9 cellular contexts compared by ENCODE assay signal in genomic region chr11:34890812-34891211, GRCh38. TPM values are rescaled to one million over a fixed set of nuclear protein-coding genes. Genes with fewer than 3 reads are reported as not detected.
DNase-seq lines count a peak whose midpoint lies in the region; ATAC-seq and TF ChIP-seq lines count a peak whose summit lies in the region.
"Had no signal": no experiment of that assay in that cellular context is flagged by ENCODE, and none has a peak within 500 bp of the region (broad histone marks: within the 10 kb centered on the region; RNA-seq: fewer than 3 reads in every experiment).

No MANE protein-coding gene starts in this region.

- H3K27ac Mint-ChIP-seq in natural killer cell = no peak overlapping the region
- no peak overlapping the region for H3K27ac Mint-ChIP-seq in natural killer cell treated with Interleukin-12 subunit alpha and Interleukin-12 subunit beta and Interleukin-15 and Interleukin-18, amount 100 ng/mL, for 72 hours
- H3K27ac Mint-ChIP-seq in T-helper 2 cell treated with Interferon-gamma antibody and Interleukin-4, amounts not matched to agents 5 μg/mL and 100 μg/mL, for 36 hours = no peak overlapping the region
- H3K27ac Mint-ChIP-seq: activated naive CD8-positive, alpha-beta T cell had no signal

- peaks cover 4% of the 10 kb centered on the region for H3K36me3 ChIP-seq in neural cell (ENCODE audit: insufficient read depth, low read length)

- TF ChIP-seq RAD21 in neural cell (conservative IDR thresholded peaks at IDR 0.05) = peak; percentile 75

- H3K4me3 ChIP-seq in neural cell (ENCODE audit: low read length) = no peak overlapping the region

- no peaks in the 10 kb centered on the region for H3K36me3 Mint-ChIP-seq in natural killer cell
- H3K36me3 Mint-ChIP-seq in natural killer cell treated with Interleukin-12 subunit alpha and Interleukin-12 subunit beta and Interleukin-15 and Interleukin-18, amount 100 ng/mL, for 72 hours = no peaks in the 10 kb centered on the region
- no peaks in the 10 kb centered on the region for H3K36me3 Mint-ChIP-seq in T-helper 2 cell treated with Interferon-gamma antibody and Interleukin-4, amounts not matched to agents 5 μg/mL and 100 μg/mL, for 36 hours (ENCODE audit: low read depth)

- H3K27me3 ChIP-seq in neural cell (ENCODE audit: insufficient read depth, low read depth, low read length) = no peaks in the 10 kb centered on the region

- H3K9ac ChIP-seq in neural cell (ENCODE audit: low read length) = no peak overlapping the region

- no peak overlapping the region for H3K4me3 Mint-ChIP-seq in natural killer cell
- no peak overlapping the region for H3K4me3 Mint-ChIP-seq in natural killer cell treated with Interleukin-12 subunit alpha and Interleukin-12 subunit beta and Interleukin-15 and Interleukin-18, amount 100 ng/mL, for 72 hours
- no peak overlapping the region for H3K4me3 Mint-ChIP-seq in T-helper 2 cell treated with Interferon-gamma antibody and Interleukin-4, amounts not matched to agents 5 μg/mL and 100 μg/mL, for 36 hours
- H3K4me3 Mint-ChIP-seq: activated naive CD8-positive, alpha-beta T cell had no signal

- no peak overlapping the region for H2AFZ ChIP-seq in neural cell (ENCODE audit: low read depth, low read length)

- H3K79me2 ChIP-seq in neural cell (replicated peaks; ENCODE audit: insufficient read depth, low read length) = no peaks in the 10 kb centered on the region

- DNase-seq in natural killer cell (no peak), NCI-H2196 (lab: John Stamatoyannopoulos, UW; ENCODE audit: unreplicated experiment) (peak; percentile 74), cerebellar cortex (ENCODE audit: low spot score) (peak; percentile 20), epidermal melanocyte (ENCODE audit: insufficient read length, low spot score) (no peak)
- no peak for DNase-seq in natural killer cell treated with Interleukin-12 subunit alpha and Interleukin-12 subunit beta and Interleukin-15 and Interleukin-18, amount 100 ng/mL, for 72 hours (ENCODE audit: low spot score)
- DNase-seq in T-helper 2 cell treated with Interferon-gamma antibody and Interleukin-4, amounts not matched to agents 5 μg/mL and 100 μg/mL, for 36 hours (ENCODE audit: low spot score) = no peak

- no peak for TF ChIP-seq EP300 in neural cell (conservative IDR thresholded peaks at IDR 0.05; ENCODE audit: poor library complexity, severe bottlenecking)

- H3K9me3 ChIP-seq in neural cell (ENCODE audit: low read length) = no peaks in the 10 kb centered on the region

- no peaks in the 10 kb centered on the region for H3K9me3 Mint-ChIP-seq in natural killer cell
- H3K9me3 Mint-ChIP-seq in natural killer cell treated with Interleukin-12 subunit alpha and Interleukin-12 subunit beta and Interleukin-15 and Interleukin-18, amount 100 ng/mL, for 72 hours = no peaks in the 10 kb centered on the region
- H3K9me3 Mint-ChIP-seq in T-helper 2 cell treated with Interferon-gamma antibody and Interleukin-4, amounts not matched to agents 5 μg/mL and 100 μg/mL, for 36 hours = no peaks in the 10 kb centered on the region

- ATAC-seq in natural killer cell = peak in 1 of 3 donors; percentile 32
- no peak for ATAC-seq in natural killer cell treated with Interleukin-12 subunit alpha and Interleukin-12 subunit beta and Interleukin-15 and Interleukin-18, amount 100 ng/mL, for 72 hours
- no peak for ATAC-seq in activated CD4-positive, CD25-positive, alpha-beta regulatory T cell treated with anti-CD3 and anti-CD28 coated beads, Interleukin-2, amount 50 U/mL, for 24 hours

- no peaks in the 10 kb centered on the region for H3K9me2 ChIP-seq in neural cell (ENCODE audit: insufficient read depth, low read length)

- H3K27ac ChIP-seq in neural cell (ENCODE audit: low read length) = no peak overlapping the region

- H3K27me3 Mint-ChIP-seq in natural killer cell (ENCODE audit: low read depth in 2 of 2) = no peaks in the 10 kb centered on the region
- no peaks in the 10 kb centered on the region for H3K27me3 Mint-ChIP-seq in natural killer cell treated with Interleukin-12 subunit alpha and Interleukin-12 subunit beta and Interleukin-15 and Interleukin-18, amount 100 ng/mL, for 72 hours
- H3K27me3 Mint-ChIP-seq in T-helper 2 cell treated with Interferon-gamma antibody and Interleukin-4, amounts not matched to agents 5 μg/mL and 100 μg/mL, for 36 hours (ENCODE audit: low read depth) = no peaks in the 10 kb centered on the region
- H3K27me3 Mint-ChIP-seq: activated naive CD8-positive, alpha-beta T cell had no signal

- intact Hi-C loops in natural killer cell (cut with micrococcal nuclease) = loop anchor here (1.0 kb wide), 1 partner anchor 305 kb away; no protein-coding TSS in a partner anchor

- no peaks in the 10 kb centered on the region for H4K20me1 ChIP-seq in neural cell (ENCODE audit: insufficient read depth)

- no peak overlapping the region for H3K4me2 ChIP-seq in neural cell (ENCODE audit: low read length)

- H3K4me1 Mint-ChIP-seq in natural killer cell = no peaks in the 10 kb centered on the region
- no peaks in the 10 kb centered on the region for H3K4me1 Mint-ChIP-seq in natural killer cell treated with Interleukin-12 subunit alpha and Interleukin-12 subunit beta and Interleukin-15 and Interleukin-18, amount 100 ng/mL, for 72 hours (ENCODE audit: low read depth in 2 of 2)
- H3K4me1 Mint-ChIP-seq in T-helper 2 cell treated with Interferon-gamma antibody and Interleukin-4, amounts not matched to agents 5 μg/mL and 100 μg/mL, for 36 hours (ENCODE audit: low read depth) = no peaks in the 10 kb centered on the region

- TF ChIP-seq CTCF in natural killer cell (IDR thresholded peaks at IDR 0.05) (peak; percentile 36), neural cell (IDR thresholded peaks at IDR 0.05; ENCODE audit: poor library complexity, severe bottlenecking) (peak; percentile 68)

- H3F3A ChIP-seq in neural cell (ENCODE audit: insufficient read depth, low read length, poor library complexity, severe bottlenecking) = no peaks in the 10 kb centered on the region

TF ChIP-seq in neural cell, 6 proteins besides CTCF, POLR2A, EP300 and RAD21:
- TF ChIP-seq SMC3 (conservative IDR thresholded peaks at IDR 0.05; ENCODE audit: poor library complexity) = peak; percentile 73
- TF ChIP-seq, protein P1, sequence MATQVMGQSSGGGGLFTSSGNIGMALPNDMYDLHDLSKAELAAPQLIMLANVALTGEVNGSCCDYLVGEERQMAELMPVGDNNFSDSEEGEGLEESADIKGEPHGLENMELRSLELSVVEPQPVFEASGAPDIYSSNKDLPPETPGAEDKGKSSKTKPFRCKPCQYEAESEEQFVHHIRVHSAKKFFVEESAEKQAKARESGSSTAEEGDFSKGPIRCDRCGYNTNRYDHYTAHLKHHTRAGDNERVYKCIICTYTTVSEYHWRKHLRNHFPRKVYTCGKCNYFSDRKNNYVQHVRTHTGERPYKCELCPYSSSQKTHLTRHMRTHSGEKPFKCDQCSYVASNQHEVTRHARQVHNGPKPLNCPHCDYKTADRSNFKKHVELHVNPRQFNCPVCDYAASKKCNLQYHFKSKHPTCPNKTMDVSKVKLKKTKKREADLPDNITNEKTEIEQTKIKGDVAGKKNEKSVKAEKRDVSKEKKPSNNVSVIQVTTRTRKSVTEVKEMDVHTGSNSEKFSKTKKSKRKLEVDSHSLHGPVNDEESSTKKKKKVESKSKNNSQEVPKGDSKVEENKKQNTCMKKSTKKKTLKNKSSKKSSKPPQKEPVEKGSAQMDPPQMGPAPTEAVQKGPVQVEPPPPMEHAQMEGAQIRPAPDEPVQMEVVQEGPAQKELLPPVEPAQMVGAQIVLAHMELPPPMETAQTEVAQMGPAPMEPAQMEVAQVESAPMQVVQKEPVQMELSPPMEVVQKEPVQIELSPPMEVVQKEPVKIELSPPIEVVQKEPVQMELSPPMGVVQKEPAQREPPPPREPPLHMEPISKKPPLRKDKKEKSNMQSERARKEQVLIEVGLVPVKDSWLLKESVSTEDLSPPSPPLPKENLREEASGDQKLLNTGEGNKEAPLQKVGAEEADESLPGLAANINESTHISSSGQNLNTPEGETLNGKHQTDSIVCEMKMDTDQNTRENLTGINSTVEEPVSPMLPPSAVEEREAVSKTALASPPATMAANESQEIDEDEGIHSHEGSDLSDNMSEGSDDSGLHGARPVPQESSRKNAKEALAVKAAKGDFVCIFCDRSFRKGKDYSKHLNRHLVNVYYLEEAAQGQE (IDR thresholded peaks at IDR 0.05; ENCODE audit: borderline replicate concordance) = no peak
- TF ChIP-seq MXI1 (conservative IDR thresholded peaks at IDR 0.05; ENCODE audit: poor library complexity, severe bottlenecking) = no peak

RNA-seq across cellular contexts. Expression of gene APIP, which starts 25.4 kb away (rescaled TPM):
- 1 to 10 TPM; 6.6 to 9.4 (median 8.1) TPM for total RNA-seq in natural killer cell
- total RNA-seq in natural killer cell treated with Interleukin-12 subunit alpha and Interleukin-12 subunit beta and Interleukin-15 and Interleukin-18, amount 100 ng/mL, for 72 hours = 10 to 100 TPM; 26.0 to 28.4 TPM
- polyA plus RNA-seq in neural cell = 45.9 and 52.3 TPM in 2 replicates
- 30.9 and 31.5 TPM in 2 replicates for polyA minus RNA-seq in neural cell

RNA-seq across cellular contexts. Expression of gene PDHX, which starts 25.6 kb away (rescaled TPM):
- 10 to 100 TPM; 18.3 to 27.1 (median 20.9) TPM for total RNA-seq in natural killer cell
- 10 to 100 TPM; 27.6 to 37.3 TPM for total RNA-seq in natural killer cell treated with Interleukin-12 subunit alpha and Interleukin-12 subunit beta and Interleukin-15 and Interleukin-18, amount 100 ng/mL, for 72 hours
- polyA plus RNA-seq in neural cell = 53.6 and 59.8 TPM in 2 replicates
- polyA minus RNA-seq in neural cell = 106 and 109 TPM in 2 replicates

Comparison
In these comparisons a context has a peak if more than half of its experiments do, and no peak if none do; other contexts are left out.
1. DNase-seq: peak in NCI-H2196 (single experiment) and cerebellar cortex (single experiment); none in natural killer cell (single experiment), natural killer cell treated with Interleukin-12 subunit alpha and Interleukin-12 subunit beta and Interleukin-15 and Interleukin-18, amount 100 ng/mL, for 72 hours (single experiment), epidermal melanocyte (single experiment) and T-helper 2 cell treated with Interferon-gamma antibody and Interleukin-4, amounts not matched to agents 5 μg/mL and 100 μg/mL, for 36 hours (single experiment).